Comparison of ENCODE assay signal across 1 cellular context in genomic region chr19:47226426-47227346, GRCh38.
TF ChIP-seq lines count a peak whose summit lies in the region.

No MANE protein-coding gene starts in this region.

TF ChIP-seq in K562, 482 proteins besides CTCF, POLR2A, EP300 and RAD21 (continued from another document and continues in another):
- TF ChIP-seq SFPQ (IDR thresholded peaks at IDR 0.05; ENCODE audit: low read depth, low read length) = no peak
- peak; percentile 51 for TF ChIP-seq CREM (IDR thresholded peaks at IDR 0.05; ENCODE audit: low read depth)
- peak; percentile 16; the same call in 1 of the 2 replicates for TF ChIP-seq CREB1 (IDR thresholded peaks at IDR 0.05)
- no peak; the same call in 1 of the 2 replicates for TF ChIP-seq CREB1 (CRISPR knock-in tag; IDR thresholded peaks at IDR 0.05)
- peak in 1 of 2 experiments; percentile 43; a peak in 2 of 4 replicates for TF ChIP-seq SIN3A (IDR thresholded peaks at IDR 0.05; ENCODE audit: borderline replicate concordance in 2 of 2, control insufficient read depth in 1 of 2, low read depth in 2 of 2, low read length in 2 of 2)
- peak; percentile 84 for TF ChIP-seq ZNF717 (CRISPR knock-in tag; IDR thresholded peaks at IDR 0.05)
- TF ChIP-seq SRF (CRISPR knock-in tag; IDR thresholded peaks at IDR 0.05) = peak in 1 of 2 experiments; percentile 53; a peak in 1 of 4 replicates
- TF ChIP-seq RFX1 (IDR thresholded peaks at IDR 0.05) = no peak
- TF ChIP-seq MCM3 (IDR thresholded peaks at IDR 0.05) = no peak
- TF ChIP-seq ZNF511 (CRISPR knock-in tag; IDR thresholded peaks at IDR 0.05) = 0 out of 2 replicates have a peak, but pooled peaks have one; percentile 8
- TF ChIP-seq GABPB1 (CRISPR knock-in tag; IDR thresholded peaks at IDR 0.05) = peak; percentile 71
- no peak; the same call in 1 of the 2 replicates for TF ChIP-seq TEAD4 (IDR thresholded peaks at IDR 0.05; ENCODE audit: low read length)
- no peak for TF ChIP-seq TEAD4 (CRISPR knock-in tag; IDR thresholded peaks at IDR 0.05; ENCODE audit: borderline replicate concordance)
- TF ChIP-seq GATAD2A (IDR thresholded peaks at IDR 0.05) = peak; percentile 79; the same call in 1 of the 2 replicates
- TF ChIP-seq RBM15 (IDR thresholded peaks at IDR 0.05; ENCODE audit: insufficient read depth, low read length) = peak; percentile 85; the same call in 1 of the 2 replicates
- TF ChIP-seq NFYB (IDR thresholded peaks at IDR 0.05; ENCODE audit: extremely low read depth, insufficient read length) = no peak
- 0 out of 2 replicates have a peak, but pooled peaks have one; percentile 31 for TF ChIP-seq ZNF75A (CRISPR knock-in tag; IDR thresholded peaks at IDR 0.05)
- TF ChIP-seq TCF7L2 (IDR thresholded peaks at IDR 0.05; ENCODE audit: low read depth, low read length) = no peak
- no peak for TF ChIP-seq CREB3L1 (IDR thresholded peaks at IDR 0.05; ENCODE audit: borderline replicate concordance, low read depth)
- TF ChIP-seq ZNF143 (CRISPR knock-in tag; IDR thresholded peaks at IDR 0.05) = 0 out of 2 replicates have a peak, but pooled peaks have one; percentile 36
- TF ChIP-seq BACH1 (tag; IDR thresholded peaks at IDR 0.05) = peak; percentile 89
- TF ChIP-seq FOXK1 (CRISPR knock-in tag; IDR thresholded peaks at IDR 0.05; ENCODE audit: borderline replicate concordance) = no peak
- TF ChIP-seq CBX1 (IDR thresholded peaks at IDR 0.05; ENCODE audit: low read depth) = peak; percentile 82
- TF ChIP-seq CBFA2T3 (IDR thresholded peaks at IDR 0.05) = peak; percentile 51
- TF ChIP-seq ARID2 (IDR thresholded peaks at IDR 0.05) = 0 out of 2 replicates have a peak, but pooled peaks have one; percentile 15
- peak; percentile 100 for TF ChIP-seq RBM22 (IDR thresholded peaks at IDR 0.05; ENCODE audit: low read depth, low read length, poor library complexity, severe bottlenecking)
- TF ChIP-seq ZNF592 (IDR thresholded peaks at IDR 0.05) = peak; percentile 89
- 0 out of 2 replicates have a peak, but pooled peaks have one; percentile 74 for TF ChIP-seq ZNF583 (CRISPR knock-in tag; IDR thresholded peaks at IDR 0.05)
- peak; percentile 83 for TF ChIP-seq BHLHE40 (IDR thresholded peaks at IDR 0.05; ENCODE audit: low read length)
- TF ChIP-seq LCOR (CRISPR knock-in tag; IDR thresholded peaks at IDR 0.05) = peak; percentile 69
- peak; percentile 92 for TF ChIP-seq POLR2B (IDR thresholded peaks at IDR 0.05; ENCODE audit: low read depth, partially characterized antibody)
- TF ChIP-seq MTF1 (CRISPR knock-in tag; IDR thresholded peaks at IDR 0.05; ENCODE audit: borderline replicate concordance) = no peak
- no peak for TF ChIP-seq STAT6 (CRISPR knock-in tag; IDR thresholded peaks at IDR 0.05)
- TF ChIP-seq XRCC3 (IDR thresholded peaks at IDR 0.05) = no peak
- TF ChIP-seq ZNF551 (CRISPR knock-in tag; IDR thresholded peaks at IDR 0.05) = no peak
- TF ChIP-seq MYC (IDR thresholded peaks at IDR 0.05; ENCODE audit: low read depth, low read length) = peak; percentile 7
- peak; percentile 86; the same call in 1 of the 2 replicates for TF ChIP-seq MYC (CRISPR knock-in tag; IDR thresholded peaks at IDR 0.05; ENCODE audit: borderline replicate concordance, low read depth)
- TF ChIP-seq THAP12 (CRISPR knock-in tag; IDR thresholded peaks at IDR 0.05) = no peak
- TF ChIP-seq EGR1 (conservative IDR thresholded peaks at IDR 0.05) = peak; percentile 76
- TF ChIP-seq SMAD4 (CRISPR knock-in tag; conservative IDR thresholded peaks at IDR 0.05) = peak; percentile 16
- TF ChIP-seq POLR3G (IDR thresholded peaks at IDR 0.05; ENCODE audit: extremely low read depth, insufficient read length, insufficient replicate concordance) = no peak
- TF ChIP-seq DDX20 (tag; IDR thresholded peaks at IDR 0.05; ENCODE audit: low read depth) = no peak
- TF ChIP-seq ZSCAN29 (IDR thresholded peaks at IDR 0.05) = 0 out of 2 replicates have a peak, but pooled peaks have one; percentile 29
- peak; percentile 72 for TF ChIP-seq ZFX (CRISPR knock-in tag; IDR thresholded peaks at IDR 0.05)
- TF ChIP-seq SLC30A9 (CRISPR knock-in tag; IDR thresholded peaks at IDR 0.05) = 0 out of 2 replicates have a peak, but pooled peaks have one; percentile 7
- TF ChIP-seq ZNF175 (CRISPR knock-in tag; IDR thresholded peaks at IDR 0.05; ENCODE audit: low read depth) = peak; percentile 69
- TF ChIP-seq TEAD1 (CRISPR knock-in tag; IDR thresholded peaks at IDR 0.05) = peak in 1 of 2 experiments; percentile 51; a peak in 2 of 4 replicates
- no peak for TF ChIP-seq RCOR1 (IDR thresholded peaks at IDR 0.05; ENCODE audit: borderline replicate concordance in 1 of 2, low read depth in 2 of 2, low read length in 2 of 2)
- TF ChIP-seq ARNT (IDR thresholded peaks at IDR 0.05) = no peak; a peak in 1 of 4 replicates
- TF ChIP-seq FUS (optimal IDR thresholded peaks at IDR 0.05; ENCODE audit: low read depth, low read length) = peak; percentile 99
- TF ChIP-seq KDM4B (IDR thresholded peaks at IDR 0.05; ENCODE audit: borderline replicate concordance in 2 of 2, low read depth in 1 of 2) = peak in 1 of 2 experiments; percentile 76; a peak in 2 of 4 replicates
- no peak for TF ChIP-seq PHB (CRISPR knock-in tag; IDR thresholded peaks at IDR 0.05)
